Comparison of ENCODE assay signal across 1 cellular context in genomic region chrX:66676413-66676812, GRCh38.
TF ChIP-seq lines count a peak whose summit lies in the region.

No MANE protein-coding gene starts in this region.

TF ChIP-seq in IMR-90, 13 proteins besides CTCF, POLR2A, EP300 and RAD21 (continued from another document):
- TF ChIP-seq ELK1 (IDR thresholded peaks at IDR 0.05; ENCODE audit: borderline replicate concordance, low read depth, low read length), result no peak
- no peak for TF ChIP-seq MAFK (IDR thresholded peaks at IDR 0.05; ENCODE audit: low read depth, low read length)
- no peak for TF ChIP-seq USF2 (IDR thresholded peaks at IDR 0.05; ENCODE audit: low read depth, low read length)
- no peak for TF ChIP-seq SMC3 (IDR thresholded peaks at IDR 0.05; ENCODE audit: low read depth, low read length)
- TF ChIP-seq CEBPB (IDR thresholded peaks at IDR 0.05; ENCODE audit: low read depth, low read length), result no peak
- no peak for TF ChIP-seq MAZ (IDR thresholded peaks at IDR 0.05; ENCODE audit: borderline replicate concordance, low read depth, low read length)
TF ChIP-seq in IMR-90: peak in this region for 0.
